1 cellular context compared by ENCODE assay signal in genomic region chr5:54224083-54224836, GRCh38.
TF ChIP-seq lines count a peak whose summit lies in the region.

No MANE protein-coding gene starts in this region.

TF ChIP-seq in K562, 482 proteins besides CTCF, POLR2A, EP300 and RAD21 (continued from another document and continues in another):
- no peak for TF ChIP-seq JUN (IDR thresholded peaks at IDR 0.05; ENCODE audit: borderline replicate concordance, low read depth, low read length)
- TF ChIP-seq JUN (CRISPR knock-in tag; IDR thresholded peaks at IDR 0.05; ENCODE audit: borderline replicate concordance) = no peak
- no peak for TF ChIP-seq ZNF561 (CRISPR knock-in tag; conservative IDR thresholded peaks at IDR 0.05)
- TF ChIP-seq ARID3B (CRISPR knock-in tag; IDR thresholded peaks at IDR 0.05; ENCODE audit: borderline replicate concordance) = no peak
- TF ChIP-seq MTA1 (IDR thresholded peaks at IDR 0.05; ENCODE audit: borderline replicate concordance) = 0 out of 2 replicates have a peak, but pooled peaks have one; percentile 21
- no peak for TF ChIP-seq CREB5 (CRISPR knock-in tag; IDR thresholded peaks at IDR 0.05)
- TF ChIP-seq ZSCAN29 (IDR thresholded peaks at IDR 0.05) = no peak
- no peak for TF ChIP-seq MCM7 (IDR thresholded peaks at IDR 0.05)
- TF ChIP-seq, protein P1, sequence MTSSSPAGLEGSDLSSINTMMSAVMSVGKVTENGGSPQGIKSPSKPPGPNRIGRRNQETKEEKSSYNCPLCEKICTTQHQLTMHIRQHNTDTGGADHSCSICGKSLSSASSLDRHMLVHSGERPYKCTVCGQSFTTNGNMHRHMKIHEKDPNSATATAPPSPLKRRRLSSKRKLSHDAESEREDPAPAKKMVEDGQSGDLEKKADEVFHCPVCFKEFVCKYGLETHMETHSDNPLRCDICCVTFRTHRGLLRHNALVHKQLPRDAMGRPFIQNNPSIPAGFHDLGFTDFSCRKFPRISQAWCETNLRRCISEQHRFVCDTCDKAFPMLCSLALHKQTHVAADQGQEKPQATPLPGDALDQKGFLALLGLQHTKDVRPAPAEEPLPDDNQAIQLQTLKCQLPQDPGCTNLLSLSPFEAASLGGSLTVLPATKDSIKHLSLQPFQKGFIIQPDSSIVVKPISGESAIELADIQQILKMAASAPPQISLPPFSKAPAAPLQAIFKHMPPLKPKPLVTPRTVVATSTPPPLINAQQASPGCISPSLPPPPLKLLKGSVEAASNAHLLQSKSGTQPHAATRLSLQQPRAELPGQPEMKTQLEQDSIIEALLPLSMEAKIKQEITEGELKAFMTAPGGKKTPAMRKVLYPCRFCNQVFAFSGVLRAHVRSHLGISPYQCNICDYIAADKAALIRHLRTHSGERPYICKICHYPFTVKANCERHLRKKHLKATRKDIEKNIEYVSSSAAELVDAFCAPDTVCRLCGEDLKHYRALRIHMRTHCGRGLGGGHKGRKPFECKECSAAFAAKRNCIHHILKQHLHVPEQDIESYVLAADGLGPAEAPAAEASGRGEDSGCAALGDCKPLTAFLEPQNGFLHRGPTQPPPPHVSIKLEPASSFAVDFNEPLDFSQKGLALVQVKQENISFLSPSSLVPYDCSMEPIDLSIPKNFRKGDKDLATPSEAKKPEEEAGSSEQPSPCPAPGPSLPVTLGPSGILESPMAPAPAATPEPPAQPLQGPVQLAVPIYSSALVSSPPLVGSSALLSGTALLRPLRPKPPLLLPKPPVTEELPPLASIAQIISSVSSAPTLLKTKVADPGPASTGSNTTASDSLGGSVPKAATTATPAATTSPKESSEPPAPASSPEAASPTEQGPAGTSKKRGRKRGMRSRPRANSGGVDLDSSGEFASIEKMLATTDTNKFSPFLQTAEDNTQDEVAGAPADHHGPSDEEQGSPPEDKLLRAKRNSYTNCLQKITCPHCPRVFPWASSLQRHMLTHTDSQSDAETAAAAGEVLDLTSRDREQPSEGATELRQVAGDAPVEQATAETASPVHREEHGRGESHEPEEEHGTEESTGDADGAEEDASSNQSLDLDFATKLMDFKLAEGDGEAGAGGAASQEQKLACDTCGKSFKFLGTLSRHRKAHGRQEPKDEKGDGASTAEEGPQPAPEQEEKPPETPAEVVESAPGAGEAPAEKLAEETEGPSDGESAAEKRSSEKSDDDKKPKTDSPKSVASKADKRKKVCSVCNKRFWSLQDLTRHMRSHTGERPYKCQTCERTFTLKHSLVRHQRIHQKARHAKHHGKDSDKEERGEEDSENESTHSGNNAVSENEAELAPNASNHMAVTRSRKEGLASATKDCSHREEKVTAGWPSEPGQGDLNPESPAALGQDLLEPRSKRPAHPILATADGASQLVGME (CRISPR knock-in tag; IDR thresholded peaks at IDR 0.05) = no peak
- no peak for TF ChIP-seq ZNF695 (CRISPR knock-in tag; IDR thresholded peaks at IDR 0.05)
- TF ChIP-seq SP2 (IDR thresholded peaks at IDR 0.05; ENCODE audit: extremely low read depth, low read depth, low read length, poor library complexity, severe bottlenecking) = no peak
- peak; percentile 53; the same call in 1 of the 2 replicates for TF ChIP-seq SOX6 (IDR thresholded peaks at IDR 0.05)
- TF ChIP-seq POU5F1 (IDR thresholded peaks at IDR 0.05; ENCODE audit: borderline replicate concordance, low read depth, low read length, partially characterized antibody) = no peak
- TF ChIP-seq EP400 (IDR thresholded peaks at IDR 0.05) = no peak
- TF ChIP-seq ZNF639 (CRISPR knock-in tag; conservative IDR thresholded peaks at IDR 0.05 in 1 of 2, IDR thresholded peaks at IDR 0.05 in 1 of 2) = no peak
- TF ChIP-seq LEF1 (IDR thresholded peaks at IDR 0.05) = 0 out of 2 replicates have a peak, but pooled peaks have one; percentile 16
- no peak for TF ChIP-seq PHF21A (IDR thresholded peaks at IDR 0.05; ENCODE audit: borderline replicate concordance, low read depth)
- no peak for TF ChIP-seq TEAD1 (CRISPR knock-in tag; IDR thresholded peaks at IDR 0.05)
- no peak for TF ChIP-seq TCFL5 (CRISPR knock-in tag; conservative IDR thresholded peaks at IDR 0.05)
- no peak for TF ChIP-seq ZNF408 (CRISPR knock-in tag; IDR thresholded peaks at IDR 0.05; ENCODE audit: low read depth)
- peak; percentile 52 for TF ChIP-seq L3MBTL2 (IDR thresholded peaks at IDR 0.05)
- no peak for TF ChIP-seq ILK (tag; IDR thresholded peaks at IDR 0.05; ENCODE audit: borderline replicate concordance, low read depth)
- TF ChIP-seq FUS (optimal IDR thresholded peaks at IDR 0.05; ENCODE audit: low read depth, low read length) = no peak
- 0 out of 2 replicates have a peak, but pooled peaks have one; percentile 29 for TF ChIP-seq ZNF766 (CRISPR knock-in tag; conservative IDR thresholded peaks at IDR 0.05)
- TF ChIP-seq TCF3 (CRISPR knock-in tag; IDR thresholded peaks at IDR 0.05) = no peak
- TF ChIP-seq, protein P2, sequence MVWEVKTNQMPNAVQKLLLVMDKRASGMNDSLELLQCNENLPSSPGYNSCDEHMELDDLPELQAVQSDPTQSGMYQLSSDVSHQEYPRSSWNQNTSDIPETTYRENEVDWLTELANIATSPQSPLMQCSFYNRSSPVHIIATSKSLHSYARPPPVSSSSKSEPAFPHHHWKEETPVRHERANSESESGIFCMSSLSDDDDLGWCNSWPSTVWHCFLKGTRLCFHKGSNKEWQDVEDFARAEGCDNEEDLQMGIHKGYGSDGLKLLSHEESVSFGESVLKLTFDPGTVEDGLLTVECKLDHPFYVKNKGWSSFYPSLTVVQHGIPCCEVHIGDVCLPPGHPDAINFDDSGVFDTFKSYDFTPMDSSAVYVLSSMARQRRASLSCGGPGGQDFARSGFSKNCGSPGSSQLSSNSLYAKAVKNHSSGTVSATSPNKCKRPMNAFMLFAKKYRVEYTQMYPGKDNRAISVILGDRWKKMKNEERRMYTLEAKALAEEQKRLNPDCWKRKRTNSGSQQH (CRISPR knock-in tag; IDR thresholded peaks at IDR 0.05) = no peak
- no peak for TF ChIP-seq ZNF239 (CRISPR knock-in tag; IDR thresholded peaks at IDR 0.05)
- TF ChIP-seq ESRRA (IDR thresholded peaks at IDR 0.05; ENCODE audit: borderline replicate concordance, low read depth) = no peak; the same call in 1 of the 2 replicates
- TF ChIP-seq HDAC8 (tag; IDR thresholded peaks at IDR 0.05) = no peak
- TF ChIP-seq, protein P3, sequence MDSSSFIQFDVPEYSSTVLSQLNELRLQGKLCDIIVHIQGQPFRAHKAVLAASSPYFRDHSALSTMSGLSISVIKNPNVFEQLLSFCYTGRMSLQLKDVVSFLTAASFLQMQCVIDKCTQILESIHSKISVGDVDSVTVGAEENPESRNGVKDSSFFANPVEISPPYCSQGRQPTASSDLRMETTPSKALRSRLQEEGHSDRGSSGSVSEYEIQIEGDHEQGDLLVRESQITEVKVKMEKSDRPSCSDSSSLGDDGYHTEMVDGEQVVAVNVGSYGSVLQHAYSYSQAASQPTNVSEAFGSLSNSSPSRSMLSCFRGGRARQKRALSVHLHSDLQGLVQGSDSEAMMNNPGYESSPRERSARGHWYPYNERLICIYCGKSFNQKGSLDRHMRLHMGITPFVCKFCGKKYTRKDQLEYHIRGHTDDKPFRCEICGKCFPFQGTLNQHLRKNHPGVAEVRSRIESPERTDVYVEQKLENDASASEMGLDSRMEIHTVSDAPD (CRISPR knock-in tag; IDR thresholded peaks at IDR 0.05) = no peak
- no peak for TF ChIP-seq ZNF140 (CRISPR knock-in tag; IDR thresholded peaks at IDR 0.05)
- no peak for TF ChIP-seq RFX5 (IDR thresholded peaks at IDR 0.05; ENCODE audit: low read depth, low read length)
- no peak for TF ChIP-seq GTF2F1 (IDR thresholded peaks at IDR 0.05; ENCODE audit: low read depth, low read length)
- 0 out of 2 replicates have a peak, but pooled peaks have one; percentile 24 for TF ChIP-seq HES1 (IDR thresholded peaks at IDR 0.05; ENCODE audit: low read depth)
- TF ChIP-seq, protein P4, sequence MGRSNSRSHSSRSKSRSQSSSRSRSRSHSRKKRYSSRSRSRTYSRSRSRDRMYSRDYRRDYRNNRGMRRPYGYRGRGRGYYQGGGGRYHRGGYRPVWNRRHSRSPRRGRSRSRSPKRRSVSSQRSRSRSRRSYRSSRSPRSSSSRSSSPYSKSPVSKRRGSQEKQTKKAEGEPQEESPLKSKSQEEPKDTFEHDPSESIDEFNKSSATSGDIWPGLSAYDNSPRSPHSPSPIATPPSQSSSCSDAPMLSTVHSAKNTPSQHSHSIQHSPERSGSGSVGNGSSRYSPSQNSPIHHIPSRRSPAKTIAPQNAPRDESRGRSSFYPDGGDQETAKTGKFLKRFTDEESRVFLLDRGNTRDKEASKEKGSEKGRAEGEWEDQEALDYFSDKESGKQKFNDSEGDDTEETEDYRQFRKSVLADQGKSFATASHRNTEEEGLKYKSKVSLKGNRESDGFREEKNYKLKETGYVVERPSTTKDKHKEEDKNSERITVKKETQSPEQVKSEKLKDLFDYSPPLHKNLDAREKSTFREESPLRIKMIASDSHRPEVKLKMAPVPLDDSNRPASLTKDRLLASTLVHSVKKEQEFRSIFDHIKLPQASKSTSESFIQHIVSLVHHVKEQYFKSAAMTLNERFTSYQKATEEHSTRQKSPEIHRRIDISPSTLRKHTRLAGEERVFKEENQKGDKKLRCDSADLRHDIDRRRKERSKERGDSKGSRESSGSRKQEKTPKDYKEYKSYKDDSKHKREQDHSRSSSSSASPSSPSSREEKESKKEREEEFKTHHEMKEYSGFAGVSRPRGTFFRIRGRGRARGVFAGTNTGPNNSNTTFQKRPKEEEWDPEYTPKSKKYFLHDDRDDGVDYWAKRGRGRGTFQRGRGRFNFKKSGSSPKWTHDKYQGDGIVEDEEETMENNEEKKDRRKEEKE (IDR thresholded peaks at IDR 0.05; ENCODE audit: borderline replicate concordance in 1 of 2, control insufficient read depth in 1 of 2, low read depth in 2 of 2, low read length in 1 of 2) = no peak
- TF ChIP-seq ILF3 (IDR thresholded peaks at IDR 0.05; ENCODE audit: borderline replicate concordance) = no peak
- TF ChIP-seq DMBX1 (CRISPR knock-in tag; IDR thresholded peaks at IDR 0.05; ENCODE audit: borderline replicate concordance) = no peak
- no peak for TF ChIP-seq ZNF124 (CRISPR knock-in tag; IDR thresholded peaks at IDR 0.05)
- no peak for TF ChIP-seq BDP1 (IDR thresholded peaks at IDR 0.05; ENCODE audit: insufficient read depth, insufficient read length)
- TF ChIP-seq TCF7 (IDR thresholded peaks at IDR 0.05; ENCODE audit: borderline replicate concordance) = no peak
- TF ChIP-seq RBM15 (IDR thresholded peaks at IDR 0.05; ENCODE audit: insufficient read depth, low read length) = no peak
- TF ChIP-seq, protein P5, sequence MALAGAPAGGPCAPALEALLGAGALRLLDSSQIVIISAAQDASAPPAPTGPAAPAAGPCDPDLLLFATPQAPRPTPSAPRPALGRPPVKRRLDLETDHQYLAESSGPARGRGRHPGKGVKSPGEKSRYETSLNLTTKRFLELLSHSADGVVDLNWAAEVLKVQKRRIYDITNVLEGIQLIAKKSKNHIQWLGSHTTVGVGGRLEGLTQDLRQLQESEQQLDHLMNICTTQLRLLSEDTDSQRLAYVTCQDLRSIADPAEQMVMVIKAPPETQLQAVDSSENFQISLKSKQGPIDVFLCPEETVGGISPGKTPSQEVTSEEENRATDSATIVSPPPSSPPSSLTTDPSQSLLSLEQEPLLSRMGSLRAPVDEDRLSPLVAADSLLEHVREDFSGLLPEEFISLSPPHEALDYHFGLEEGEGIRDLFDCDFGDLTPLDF (CRISPR knock-in tag; IDR thresholded peaks at IDR 0.05) = no peak
- TF ChIP-seq HDAC1 (IDR thresholded peaks at IDR 0.05) = 0 out of 4 replicates have a peak, but pooled peaks of 1 of the 2 experiments have one; percentile 16
- peak; percentile 34; the same call in 1 of the 2 replicates for TF ChIP-seq CBFA2T3 (IDR thresholded peaks at IDR 0.05)
- no peak for TF ChIP-seq NBN (IDR thresholded peaks at IDR 0.05; ENCODE audit: low read depth)
